9 cellular contexts compared by ENCODE assay signal in genomic region chr20:25083773-25084615, GRCh38. TPM values are rescaled to one million over a fixed set of nuclear protein-coding genes. Genes with fewer than 3 reads are reported as not detected.
DNase-seq lines count a peak whose midpoint lies in the region; ATAC-seq and TF ChIP-seq lines count a peak whose summit lies in the region.
"Had no signal": no experiment of that assay in that cellular context is flagged by ENCODE, and none has a peak within 500 bp of the region (broad histone marks: within the 10 kb centered on the region; RNA-seq: fewer than 3 reads in every experiment).

No MANE protein-coding gene starts in this region.

- peaks cover 97% of the 10 kb centered on the region for H3K27me3 ChIP-seq in foreskin keratinocyte

- ATAC-seq in foreskin keratinocyte (peak; percentile 16), HG03039 (IDR thresholded peaks at IDR 0.05; ENCODE audit: unreplicated experiment) (no peak)
- peak; percentile 61 for ATAC-seq in stimulated activated naive CD8-positive, alpha-beta T cell treated with anti-CD3 and anti-CD28 coated beads, Interleukin-15, Interleukin-2, amounts not matched to agents 100 U/mL and 50 U/mL, for 24 hours

- no peak overlapping the region for H3K27ac ChIP-seq in foreskin keratinocyte
- H3K27ac ChIP-seq: PC-9 had no signal

- no peak for TF ChIP-seq CTCF in foreskin keratinocyte (conservative IDR thresholded peaks at IDR 0.05)

- H3K4me1 ChIP-seq in foreskin keratinocyte, result no peaks in the 10 kb centered on the region

- in situ Hi-C loops in SK-MEL-5 (cut with HindIII; ENCODE audit: low pct_unique_long_range_greater_than_20kb, low sequenced_read_pairs), result no loop called here

- peak; percentile 61 for DNase-seq in activated CD8-positive, alpha-beta memory T cell treated with anti-CD3 and anti-CD28 coated beads for 24 hours
- no peak for DNase-seq in activated CD8-positive, alpha-beta memory T cell treated with anti-CD3 and anti-CD28 coated beads, Interleukin-2, amount 50 U/mL, for 4 hours
- peak; percentile 56 for DNase-seq in SK-MEL-5 (ENCODE audit: low read depth, low spot score)
- peak in 1 of 2 donors; percentile 16 for DNase-seq in foreskin keratinocyte
- peak; percentile 72 for DNase-seq in stimulated activated naive CD8-positive, alpha-beta T cell treated with anti-CD3 and anti-CD28 coated beads, Interleukin-15, Interleukin-2, amounts not matched to agents 100 U/mL and 50 U/mL, for 24 hours
- no peak for DNase-seq in NCI-H1436 (lab: John Stamatoyannopoulos, UW)
- no peak for DNase-seq in NK-92 treated with Interleukin-12 subunit alpha and Interleukin-12 subunit beta, amount 100 ng/mL, for 24 hours (lab: John Stamatoyannopoulos, UW)
- DNase-seq: PC-9 had no signal

RNA-seq across cellular contexts. Expression of gene VSX1, which starts 2.1 kb away (rescaled TPM):
- not detected in 2 replicates for total RNA-seq in SK-MEL-5 (2014; rRNA removed; shearing (Covaris generic))
- not detected in 2 replicates for polyA plus RNA-seq in SK-MEL-5 (2015; cell fraction: cytosol; rRNA removed)
- polyA plus RNA-seq in SK-MEL-5 (2015; cell fraction: nucleus; rRNA removed), result not detected in 2 replicates
- not detected in 2 replicates for total RNA-seq in foreskin keratinocyte
- not detected in 2 replicates for polyA plus RNA-seq in foreskin keratinocyte

RNA-seq across cellular contexts. Expression of gene ACSS1, which starts 26.1 kb away (rescaled TPM):
- total RNA-seq in SK-MEL-5 (2014; rRNA removed; shearing (Covaris generic)), result 9.8 and 10.0 TPM in 2 replicates
- 25.8 and 27.9 TPM in 2 replicates for polyA plus RNA-seq in SK-MEL-5 (2015; cell fraction: cytosol; rRNA removed)
- 61.3 and 65.4 TPM in 2 replicates for polyA plus RNA-seq in SK-MEL-5 (2015; cell fraction: nucleus; rRNA removed)
- 4.6 and 4.7 TPM in 2 replicates for total RNA-seq in foreskin keratinocyte
- polyA plus RNA-seq in foreskin keratinocyte, result 4.0 and 4.1 TPM in 2 replicates

Comparison
In these comparisons a context has a peak if more than half of its experiments do, and no peak if none do; other contexts are left out.
1. DNase-seq: peak in activated CD8-positive, alpha-beta memory T cell treated with anti-CD3 and anti-CD28 coated beads for 24 hours (single experiment), SK-MEL-5 (single experiment) and stimulated activated naive CD8-positive, alpha-beta T cell treated with anti-CD3 and anti-CD28 coated beads, Interleukin-15, Interleukin-2, amounts not matched to agents 100 U/mL and 50 U/mL, for 24 hours (single experiment); none in activated CD8-positive, alpha-beta memory T cell treated with anti-CD3 and anti-CD28 coated beads, Interleukin-2, amount 50 U/mL, for 4 hours (single experiment), NCI-H1436 (single experiment) and NK-92 treated with Interleukin-12 subunit alpha and Interleukin-12 subunit beta, amount 100 ng/mL, for 24 hours (single experiment).